13 cellular contexts compared by ENCODE assay signal in genomic region chr13:23810842-23811241, GRCh38.
DNase-seq lines count a peak whose midpoint lies in the region; ATAC-seq and TF ChIP-seq lines count a peak whose summit lies in the region.
"Had no signal": no experiment of that assay in that cellular context is flagged by ENCODE, and none has a peak within 500 bp of the region (broad histone marks: within the 10 kb centered on the region; RNA-seq: fewer than 3 reads in every experiment).

No MANE protein-coding gene starts in this region.

- H3K4me1 ChIP-seq in cardiac muscle cell (ENCODE audit: low read depth) (peaks cover 11% of the 10 kb centered on the region), left ventricle myocardium inferior (no peaks in the 10 kb centered on the region), Karpas-422 (ENCODE audit: low read length) (peaks cover 13% of the 10 kb centered on the region), MM.1S (ENCODE audit: low read length) (peaks cover 7% of the 10 kb centered on the region; the same call in 1 of the 2 replicates)

- H2AFZ ChIP-seq in Karpas-422 (ENCODE audit: low read length) (no peak overlapping the region), MM.1S (ENCODE audit: low read length) (no peak overlapping the region)
- H2AFZ ChIP-seq: GM23248 had no signal

- H3K27me3 ChIP-seq in cardiac muscle cell (no peaks in the 10 kb centered on the region), left ventricle myocardium inferior (ENCODE audit: low read depth) (no peaks in the 10 kb centered on the region), Karpas-422 (ENCODE audit: low read length) (no peaks in the 10 kb centered on the region), MM.1S (replicated peaks; ENCODE audit: insufficient read depth, low read length) (no peaks in the 10 kb centered on the region)

- TF ChIP-seq CTCF in cardiac muscle cell (IDR thresholded peaks at IDR 0.05; ENCODE audit: low read depth, low read length) (no peak), left ventricle myocardium inferior (IDR thresholded peaks at IDR 0.05; ENCODE audit: borderline replicate concordance) (no peak), fibroblast of villous mesenchyme (IDR thresholded peaks at IDR 0.05; ENCODE audit: insufficient read depth, low read depth, low read length) (peak; percentile 16), MM.1S (IDR thresholded peaks at IDR 0.05; ENCODE audit: low read length) (no peak)

- ATAC-seq in HG02981 (IDR thresholded peaks at IDR 0.05; ENCODE audit: unreplicated experiment) = no peak
- ATAC-seq: left cardiac atrium had no signal

- H3K9ac ChIP-seq in Karpas-422 (ENCODE audit: low read length) (no peak overlapping the region), MM.1S (ENCODE audit: low read length) (no peak overlapping the region)
- H3K9ac ChIP-seq: GM23248 had no signal

- H4K20me1 ChIP-seq in Karpas-422 (ENCODE audit: insufficient read depth, low read depth, low read length) (peaks cover 21% of the 10 kb centered on the region), MM.1S (ENCODE audit: insufficient read depth, low read length) (no peaks in the 10 kb centered on the region)

- H3K9me3 ChIP-seq in cardiac muscle cell (ENCODE audit: low read depth) (no peaks in the 10 kb centered on the region), left ventricle myocardium inferior (replicated peaks) (no peaks in the 10 kb centered on the region), Karpas-422 (ENCODE audit: low read length) (no peaks in the 10 kb centered on the region), MM.1S (replicated peaks; ENCODE audit: insufficient read depth, low read length) (no peaks in the 10 kb centered on the region)

- DNase-seq in cardiac muscle cell (ENCODE audit: low read depth in 1 of 2, low spot score in 1 of 2) (peak in 1 of 2 donors; percentile 9), left ventricle myocardium inferior (no peak), Karpas-422 (peak; percentile 70), fibroblast of villous mesenchyme (ENCODE audit: low read depth) (no peak), hypothalamus (lab: John Stamatoyannopoulos, UW) (no peak), iPS-NIHi7 (ENCODE audit: extremely low spot score) (no peak), MM.1S (no peak)
- DNase-seq: activated T-cell treated with anti-CD3 and anti-CD28 coated beads, Interleukin-2, amount 50 U/mL, for 48 hours; GM23248; left cardiac atrium; NCI-H2227 treated with DMSO at 0.1 percent for 48 hours; stimulated activated CD4-positive, alpha-beta T cell treated with anti-CD3 and anti-CD28 coated beads, Interleukin-2, amount 100 ng/mL, for 24 hours had no signal

- peaks cover 8% of the 10 kb centered on the region; the same call in 1 of the 2 replicates for H3F3A ChIP-seq in MM.1S (ENCODE audit: insufficient read depth, low read length)

- no peak overlapping the region for H3K4me3 ChIP-seq in cardiac muscle cell
- no peak overlapping the region for H3K4me3 ChIP-seq in left ventricle myocardium inferior
- H3K4me3 ChIP-seq in Karpas-422 (ENCODE audit: low read length) = no peak overlapping the region
- H3K4me3 ChIP-seq in fibroblast of villous mesenchyme (ENCODE audit: low read depth, low read length) = no peak overlapping the region
- H3K4me3 ChIP-seq in MM.1S (ENCODE audit: low read length) = no peak overlapping the region
- H3K4me3 ChIP-seq: GM23248 had no signal

- H3K79me2 ChIP-seq in Karpas-422 (ENCODE audit: low read length) (no peaks in the 10 kb centered on the region), MM.1S (ENCODE audit: low read length) (no peaks in the 10 kb centered on the region)

- H3K27ac ChIP-seq in cardiac muscle cell (peak overlapping the region; percentile 64), left ventricle myocardium inferior (replicated peaks) (no peak overlapping the region), Karpas-422 (ENCODE audit: low read length) (no peak overlapping the region), MM.1S (ENCODE audit: low read length) (no peak overlapping the region)
- H3K27ac ChIP-seq: GM23248 had no signal

- H3K9me2 ChIP-seq in Karpas-422 (replicated peaks; ENCODE audit: insufficient read depth, low read length) (no peaks in the 10 kb centered on the region), MM.1S (replicated peaks; ENCODE audit: insufficient read depth, low read length) (no peaks in the 10 kb centered on the region)

- intact Hi-C loops in left ventricle myocardium inferior (cut with micrococcal nuclease) = no loop called here

- H3K36me3 ChIP-seq in cardiac muscle cell (peaks cover 1% of the 10 kb centered on the region), left ventricle myocardium inferior (peaks cover under 1% of the 10 kb centered on the region), Karpas-422 (ENCODE audit: insufficient read depth, low read length) (no peaks in the 10 kb centered on the region), MM.1S (replicated peaks; ENCODE audit: insufficient read depth, low read length) (no peaks in the 10 kb centered on the region)

- H3K4me2 ChIP-seq in Karpas-422 (ENCODE audit: low read depth, low read length, poor library complexity, severe bottlenecking) (no peak overlapping the region), MM.1S (ENCODE audit: low read depth, low read length) (no peak overlapping the region)
